Comparison of ENCODE assay signal across 20 cellular contexts in genomic region chr1:216929870-216930582, GRCh38.
DNase-seq lines count a peak whose midpoint lies in the region; TF ChIP-seq lines count a peak whose summit lies in the region.
"Had no signal": no experiment of that assay in that cellular context is flagged by ENCODE, and none has a peak within 500 bp of the region (broad histone marks: within the 10 kb centered on the region; RNA-seq: fewer than 3 reads in every experiment).

No MANE protein-coding gene starts in this region.

- TF ChIP-seq CTCF in kidney epithelial cell (IDR thresholded peaks at IDR 0.05; ENCODE audit: insufficient read depth, low read length, poor library complexity, severe bottlenecking) = no peak

- no peaks in the 10 kb centered on the region for H3K27me3 ChIP-seq in kidney epithelial cell (ENCODE audit: control insufficient read depth, insufficient read depth, low read length)
- H3K27me3 ChIP-seq: heart right ventricle, neural progenitor cell, tibial artery had no signal

- no peaks in the 10 kb centered on the region for H3K36me3 ChIP-seq in kidney epithelial cell (ENCODE audit: control insufficient read depth, insufficient read depth, low read length)
- H3K36me3 ChIP-seq: heart right ventricle, neural progenitor cell, tibial artery had no signal

- H3K4me3 ChIP-seq in kidney epithelial cell (ENCODE audit: low read depth, low read length) = no peak overlapping the region
- H3K4me3 ChIP-seq: heart right ventricle, neural progenitor cell, tibial artery had no signal

- peak; percentile 87 for DNase-seq in ELR (ENCODE audit: low read depth)
- peak; percentile 41 for DNase-seq in MV-4-11 (lab: John Stamatoyannopoulos, UW)
- DNase-seq in astrocyte of the hippocampus (ENCODE audit: low read depth, low spot score) = peak; percentile 33
- DNase-seq in kidney epithelial cell (ENCODE audit: low read depth) = peak; percentile 59
- DNase-seq in stimulated activated CD4-positive, alpha-beta T cell treated with anti-CD3 and anti-CD28 coated beads, Interleukin-2, amount 100 ng/mL, for 48 hours = no peak
- DNase-seq in erythroblast (lab: John Stamatoyannopoulos, UW) = no peak
- DNase-seq in KBM-7 = no peak
- no peak for DNase-seq in T-helper 1 cell
- DNase-seq: activated CD4-positive, alpha-beta T cell treated with anti-CD3 and anti-CD28 coated beads for 4 hours; activated effector memory CD4-positive, alpha-beta T cell treated with Interleukin-2 at 50 U/mL for 16 hours; aorta; Caco-2; dermis blood vessel endothelial cell; heart right ventricle; Karpas-422; kidney; SHP77 treated with DMSO at 0.1 percent for 48 hours; stimulated activated naive B cell treated with anti-CD40 and anti-IgM and Interleukin-4, amounts not matched to agents 10 μg/mL and 1 μg/mL and 100 μg/mL, for 72 hours; tibial artery had no signal

- in situ Hi-C loops in KBM-7 (cut with MboI; ENCODE audit: low pct_unique_long_range_greater_than_20kb, low sequenced_read_pairs) = no loop called here

- TF ChIP-seq POLR2A in erythroblast (IDR thresholded peaks at IDR 0.05; ENCODE audit: low read length) = no peak

Comparison
In these comparisons a context has a peak if more than half of its experiments do, and no peak if none do; other contexts are left out.
1. DNase-seq: peak in ELR (single experiment), MV-4-11 (single experiment), astrocyte of the hippocampus (single experiment) and kidney epithelial cell (single experiment); none in stimulated activated CD4-positive, alpha-beta T cell treated with anti-CD3 and anti-CD28 coated beads, Interleukin-2, amount 100 ng/mL, for 48 hours (0 of 2), erythroblast (0 of 2), KBM-7 (single experiment) and T-helper 1 cell (0 of 5).